Comparison of ENCODE assay signal across 8 cellular contexts in genomic region chr11:125902927-125903752, GRCh38.
DNase-seq lines count a peak whose midpoint lies in the region; ATAC-seq and TF ChIP-seq lines count a peak whose summit lies in the region.

Gene PUS3, minus strand, starts transcription at chr11:125903206. Its CDS starts 6,922 bp downstream, at chr11:125896284.

- TF ChIP-seq CTCF in AG09309 (IDR thresholded peaks at IDR 0.05; ENCODE audit: control insufficient read depth, insufficient read depth, low read depth, low read length, missing control alignments) = no peak

- DNase-seq in AG09309 (ENCODE audit: low read depth) (peak; percentile 21), NCI-H345 (lab: John Stamatoyannopoulos, UW) (peak; percentile 93), iris pigment epithelial cell (ENCODE audit: low read depth) (peak; percentile 85)
- peak; percentile 65 to 78 (median 74) for DNase-seq in activated CD4-positive, CD25-positive, alpha-beta regulatory T cell (lab: John Stamatoyannopoulos, UW)
- peak; percentile 82 for DNase-seq in central memory CD4-positive, alpha-beta T cell
- DNase-seq in stimulated activated CD4-positive, alpha-beta T cell treated with anti-CD3 and anti-CD28 coated beads, Interleukin-12 subunit alpha, Interleukin-12 subunit beta, amount 100 ng/mL, for 24 hours (ENCODE audit: low read depth in 2 of 2) = peak; percentile 75 to 87

- ATAC-seq in GM19023 (IDR thresholded peaks at IDR 0.05; ENCODE audit: unreplicated experiment) (peak; percentile 96), HG03196 (IDR thresholded peaks at IDR 0.05; ENCODE audit: unreplicated experiment) (peak; percentile 98)

- H3K4me3 ChIP-seq in AG09309 (ENCODE audit: control insufficient read depth, low read depth, low read length) = peak within 1 kb of the TSS; percentile 71

Comparison
In these comparisons a context has a peak if more than half of its experiments do, and no peak if none do; other contexts are left out.
1. Peak in every context shown above with its lines: DNase-seq, ATAC-seq and H3K4me3 ChIP-seq.
2. DNase-seq: peak in every context shown above with its lines; median percentile 93 in NCI-H345; 85 in iris pigment epithelial cell; 82 in central memory CD4-positive, alpha-beta T cell; 81 in stimulated activated CD4-positive, alpha-beta T cell treated with anti-CD3 and anti-CD28 coated beads, Interleukin-12 subunit alpha, Interleukin-12 subunit beta, amount 100 ng/mL, for 24 hours; 74 in activated CD4-positive, CD25-positive, alpha-beta regulatory T cell; 21 in AG09309.